In genomic region chr11:801097-801780, GRCh38 we compare ENCODE assay signal across 15 cellular contexts. TPM values are rescaled to one million over a fixed set of nuclear protein-coding genes. Genes with fewer than 3 reads are reported as not detected.
DNase-seq lines count a peak whose midpoint lies in the region; ATAC-seq and FAIRE-seq lines count a peak whose summit lies in the region.
"Had no signal": no experiment of that assay in that cellular context is flagged by ENCODE, and none has a peak within 500 bp of the region (broad histone marks: within the 10 kb centered on the region; RNA-seq: fewer than 3 reads in every experiment).

No MANE protein-coding gene starts in this region.

- no peaks in the 10 kb centered on the region for H3K9me3 ChIP-seq in small intestine (ENCODE audit: control insufficient read depth, low read depth)
- H3K9me3 ChIP-seq: A549, MG63 had no signal

- no peak overlapping the region for H3K4me3 ChIP-seq in small intestine (ENCODE audit: low read depth in 1 of 2, low read length in 2 of 2)
- H3K4me3 ChIP-seq: A549, MG63, PC-9 had no signal

- peaks cover 3 to 6% of the 10 kb centered on the region in 2 donors for H3K4me1 ChIP-seq in small intestine (ENCODE audit: control insufficient read depth in 2 of 2, insufficient read depth in 1 of 2, low read depth in 1 of 2, low read length in 1 of 2)

- peaks cover 19% of the 10 kb centered on the region for H3K4me1 Mint-ChIP-seq in activated naive CD8-positive, alpha-beta T cell treated with anti-CD3 and anti-CD28 coated beads for 36 hours
- peaks cover 11% of the 10 kb centered on the region for H3K4me1 Mint-ChIP-seq in activated naive CD8-positive, alpha-beta T cell treated with anti-CD3 and anti-CD28 coated beads, Interleukin-2, amount 50 U/mL, for 24 hours

- H3K27ac ChIP-seq in small intestine (ENCODE audit: low read depth in 1 of 2, low read length in 1 of 2): no peak overlapping the region
- H3K27ac ChIP-seq: A549, PC-9 had no signal

- FAIRE-seq in small intestine (lab: Jason Lieb, UNC): no peak
- FAIRE-seq: A549, H1 had no signal

- no peaks in the 10 kb centered on the region for H3K27me3 ChIP-seq in small intestine (ENCODE audit: control insufficient read depth in 2 of 2, insufficient read depth in 2 of 2, low read length in 2 of 2)
- H3K27me3 ChIP-seq: MG63 had no signal

- H3K4me3 Mint-ChIP-seq in activated naive CD8-positive, alpha-beta T cell treated with anti-CD3 and anti-CD28 coated beads for 36 hours: peak overlapping the region; percentile 29
- H3K4me3 Mint-ChIP-seq in activated naive CD8-positive, alpha-beta T cell treated with anti-CD3 and anti-CD28 coated beads, Interleukin-2, amount 50 U/mL, for 24 hours: no peak overlapping the region
- H3K4me3 Mint-ChIP-seq: CD14-positive monocyte, HFFc6 had no signal

- H3K27ac Mint-ChIP-seq in activated naive CD8-positive, alpha-beta T cell treated with anti-CD3 and anti-CD28 coated beads for 36 hours: no peak overlapping the region
- H3K27ac Mint-ChIP-seq in activated naive CD8-positive, alpha-beta T cell treated with anti-CD3 and anti-CD28 coated beads, Interleukin-2, amount 50 U/mL, for 24 hours: no peak overlapping the region
- H3K27ac Mint-ChIP-seq: HFFc6 had no signal

- DNase-seq in activated naive CD8-positive, alpha-beta T cell treated with anti-CD3 and anti-CD28 coated beads for 36 hours: no peak
- no peak for DNase-seq in activated naive CD8-positive, alpha-beta T cell treated with anti-CD3 and anti-CD28 coated beads, Interleukin-2, amount 50 U/mL, for 24 hours
- peak; percentile 19 for DNase-seq in small intestine
- DNase-seq in NCI-H2171 treated with DMSO at 0.1 percent for 48 hours (lab: John Stamatoyannopoulos, UW): no peak
- DNase-seq: COR-L47, HFFc6, MG63, NCI-H1105, NCI-H1694 treated with DMSO at 0.1 percent for 48 hours, NCI-H446, NCI-H748 treated with DMSO at 0.1 percent for 48 hours had no signal

- peaks cover 0 to 3% of the 10 kb centered on the region in 2 donors for H3K36me3 ChIP-seq in small intestine (ENCODE audit: control insufficient read depth in 2 of 2, insufficient read depth in 2 of 2, low read length in 2 of 2)

- peaks cover 4% of the 10 kb centered on the region for H3K36me3 Mint-ChIP-seq in activated naive CD8-positive, alpha-beta T cell treated with anti-CD3 and anti-CD28 coated beads for 36 hours
- H3K36me3 Mint-ChIP-seq in activated naive CD8-positive, alpha-beta T cell treated with anti-CD3 and anti-CD28 coated beads, Interleukin-2, amount 50 U/mL, for 24 hours (ENCODE audit: low read depth): no peaks in the 10 kb centered on the region

- ATAC-seq in activated naive CD8-positive, alpha-beta T cell treated with anti-CD3 and anti-CD28 coated beads, Interleukin-2, amount 50 U/mL, for 24 hours: no peak
- ATAC-seq: A549 had no signal

- 91 to 95% (median 93%) methylated on average over 17 to 20 of the region's 20 CpGs for WGBS in small intestine, 3 donors

- H3K9me3 Mint-ChIP-seq in activated naive CD8-positive, alpha-beta T cell treated with anti-CD3 and anti-CD28 coated beads for 36 hours: no peaks in the 10 kb centered on the region
- H3K9me3 Mint-ChIP-seq in activated naive CD8-positive, alpha-beta T cell treated with anti-CD3 and anti-CD28 coated beads, Interleukin-2, amount 50 U/mL, for 24 hours: no peaks in the 10 kb centered on the region
- H3K9me3 Mint-ChIP-seq: HFFc6 had no signal

- H3K27me3 Mint-ChIP-seq in activated naive CD8-positive, alpha-beta T cell treated with anti-CD3 and anti-CD28 coated beads for 36 hours: no peaks in the 10 kb centered on the region
- H3K27me3 Mint-ChIP-seq in activated naive CD8-positive, alpha-beta T cell treated with anti-CD3 and anti-CD28 coated beads, Interleukin-2, amount 50 U/mL, for 24 hours: no peaks in the 10 kb centered on the region

RNA-seq across cellular contexts. Expression of gene SLC25A22, which starts 3.2 kb away (rescaled TPM):
- total RNA-seq in activated naive CD8-positive, alpha-beta T cell treated with anti-CD3 and anti-CD28 coated beads for 36 hours: 10 to 100 TPM; 54.4 to 56.5 TPM
- 10 to 100 TPM; 10.5 to 21.9 (median 10.5) TPM for polyA plus RNA-seq in small intestine

RNA-seq across cellular contexts. Expression of gene PIDD1, which starts 3.8 kb away (rescaled TPM):
- 10 to 100 TPM; 29.4 to 30.5 TPM for total RNA-seq in activated naive CD8-positive, alpha-beta T cell treated with anti-CD3 and anti-CD28 coated beads for 36 hours
- 10 to 100 TPM; 20.7 to 47.0 (median 36.5) TPM for polyA plus RNA-seq in small intestine

RNA-seq across cellular contexts. Expression of gene RPLP2, which starts 8.5 kb away (rescaled TPM):
- 1,000 to 10,000 TPM; 3,139 to 3,274 TPM for total RNA-seq in activated naive CD8-positive, alpha-beta T cell treated with anti-CD3 and anti-CD28 coated beads for 36 hours
- 1,000 to 10,000 TPM; 1,144 to 2,714 (median 1,384) TPM for polyA plus RNA-seq in small intestine

RNA-seq across cellular contexts. Expression of gene CEND1, which starts 11.3 kb away (rescaled TPM):
- total RNA-seq in activated naive CD8-positive, alpha-beta T cell treated with anti-CD3 and anti-CD28 coated beads for 36 hours: 1 to 10 TPM in 1 of 2 experiments, under 1 TPM in 1; 0.94 to 1.0 TPM
- 1 to 10 TPM in 1 of 3 donors, not detected in 2; 3.3 TPM for polyA plus RNA-seq in small intestine
- total RNA-seq: PC-9 had no signal
- polyA plus RNA-seq: CD14-positive monocyte had no signal

RNA-seq across cellular contexts. Expression of gene PNPLA2, which starts 17.5 kb away (rescaled TPM):
- total RNA-seq in activated naive CD8-positive, alpha-beta T cell treated with anti-CD3 and anti-CD28 coated beads for 36 hours: 10 to 100 TPM; 32.7 to 34.7 TPM
- 100 to 1,000 TPM in 2 of 3 donors, 10 to 100 TPM in 1; 66.2 to 250 (median 190) TPM for polyA plus RNA-seq in small intestine
